In genomic region chr1:203304391-203304918, GRCh38 we compare ENCODE assay signal across 8 cellular contexts. TPM values are rescaled to one million over a fixed set of nuclear protein-coding genes. Genes with fewer than 3 reads are reported as not detected.
DNase-seq lines count a peak whose midpoint lies in the region; ATAC-seq, FAIRE-seq and TF ChIP-seq lines count a peak whose summit lies in the region.

No MANE protein-coding gene starts in this region.

- no TSS peak for BruUV-seq in PC-3 (replicated peaks; lab: Mats Ljungman, UMichigan)

- TF ChIP-seq CTCF in GM06990 (IDR thresholded peaks at IDR 0.05; ENCODE audit: insufficient read depth, low read length, poor library complexity, severe bottlenecking) (no peak), PC-3 (conservative IDR thresholded peaks at IDR 0.05; ENCODE audit: low read depth, low read length) (no peak)

- no peaks in the 10 kb centered on the region for H3K9me2 ChIP-seq in PC-3 (replicated peaks; ENCODE audit: low read length)

- H3K79me1 ChIP-seq in trophoblast cell (ENCODE audit: low read length): peaks cover 15% of the 10 kb centered on the region

- no peak for TF ChIP-seq POLR2A in GM12892 (IDR thresholded peaks at IDR 0.05; ENCODE audit: low read depth, low read length)

- H3K4me1 ChIP-seq in PC-3 (ENCODE audit: insufficient read depth, low read length) (peaks cover 15% of the 10 kb centered on the region), endocrine pancreas (ENCODE audit: control insufficient read depth, insufficient read depth, low read length) (peaks cover 3% of the 10 kb centered on the region), trophoblast cell (ENCODE audit: control insufficient read depth in 1 of 2, insufficient read depth in 2 of 2, low read length in 2 of 2) (peaks cover 14 to 20% of the 10 kb centered on the region in 2 experiments)

- H3K4me3 ChIP-seq in GM06990 (replicated peaks; ENCODE audit: low read depth, low read length) (peak overlapping the region; percentile 63), PC-3 (ENCODE audit: low read length) (peak overlapping the region; percentile 85), endocrine pancreas (ENCODE audit: control insufficient read depth, insufficient read depth, low read length) (peak overlapping the region; percentile 47), trophoblast cell (ENCODE audit: low read depth, low read length) (no peak overlapping the region)

- no peaks in the 10 kb centered on the region for H3K79me2 ChIP-seq in PC-3 (ENCODE audit: low read length)
- peaks cover 10% of the 10 kb centered on the region for H3K79me2 ChIP-seq in trophoblast cell (ENCODE audit: control insufficient read depth, insufficient read depth, low read length, poor library complexity)

- peak overlapping the region; percentile 96 for H4K8ac ChIP-seq in trophoblast cell (ENCODE audit: low read depth, low read length)

- H3K36me3 ChIP-seq in GM06990 (ENCODE audit: control insufficient read depth, insufficient read depth, low read length) (peaks cover 25% of the 10 kb centered on the region), PC-3 (ENCODE audit: low read depth, low read length) (no peaks in the 10 kb centered on the region), endocrine pancreas (ENCODE audit: control insufficient read depth, insufficient read depth, low read length) (peaks cover 3% of the 10 kb centered on the region), trophoblast cell (ENCODE audit: control insufficient read depth in 1 of 2, insufficient read depth in 2 of 2, low read length in 2 of 2) (peaks cover 4 to 6% of the 10 kb centered on the region in 2 experiments)

- no peaks in the 10 kb centered on the region for H3K9me3 ChIP-seq in PC-3 (ENCODE audit: low read length)
- no peaks in the 10 kb centered on the region for H3K9me3 ChIP-seq in endocrine pancreas (ENCODE audit: control insufficient read depth, low read length)
- no peaks in the 10 kb centered on the region for H3K9me3 ChIP-seq in trophoblast cell (ENCODE audit: insufficient read depth, low read depth, low read length)

- H3K27me3 ChIP-seq in GM06990 (replicated peaks; ENCODE audit: control insufficient read depth, insufficient read depth, low read length): no peaks in the 10 kb centered on the region
- peaks cover 15% of the 10 kb centered on the region; the same call in 1 of the 2 replicates for H3K27me3 ChIP-seq in PC-3 (ENCODE audit: low read length)
- H3K27me3 ChIP-seq in endocrine pancreas (ENCODE audit: control insufficient read depth, insufficient read depth, low read length): no peaks in the 10 kb centered on the region
- H3K27me3 ChIP-seq in trophoblast cell (ENCODE audit: insufficient read depth, low read length): no peaks in the 10 kb centered on the region

- CTCF ChIA-PET in PC-3 (lab: Charles Lee): interaction anchor here (0.6 kb wide), 1 partner anchor 1757 kb away, joined by 14 read pairs; no protein-coding TSS in a partner anchor

- peak overlapping the region; percentile 64 for H4K91ac ChIP-seq in trophoblast cell (ENCODE audit: low read depth, low read length)

- H2BK5ac ChIP-seq in trophoblast cell (ENCODE audit: low read depth, low read length, poor library complexity): no peak overlapping the region

- ATAC-seq in PC-3 (no peak), GM18867 (IDR thresholded peaks at IDR 0.05; ENCODE audit: unreplicated experiment) (no peak), HG02763 (IDR thresholded peaks at IDR 0.05; ENCODE audit: unreplicated experiment) (no peak)

- no peaks in the 10 kb centered on the region for H4K20me1 ChIP-seq in PC-3 (ENCODE audit: low read length)

- H3K14ac ChIP-seq in trophoblast cell (ENCODE audit: low read length): no peak overlapping the region

- no peak overlapping the region for H2BK120ac ChIP-seq in trophoblast cell (ENCODE audit: insufficient read depth, low read length, poor library complexity)

- no peak for DNase-seq in GM06990 (ENCODE audit: extremely low read depth, insufficient read length)
- no peak for DNase-seq in PC-3
- no peak for DNase-seq in trophoblast cell
- no peak for DNase-seq in hepatic stellate cell (ENCODE audit: low spot score)
- DNase-seq in GM12892 (ENCODE audit: insufficient read length): no peak

- H2AK5ac ChIP-seq in trophoblast cell (ENCODE audit: low read length): peak overlapping the region; percentile 81

- FAIRE-seq in GM12892 (lab: Jason Lieb, UNC): no peak

- H2AFZ ChIP-seq in PC-3 (ENCODE audit: low read length): peak overlapping the region; percentile 97
- H2AFZ ChIP-seq in trophoblast cell (ENCODE audit: insufficient read depth, low read length, poor library complexity): peak overlapping the region; percentile 61

- peak overlapping the region; percentile 20 for H3K4ac ChIP-seq in trophoblast cell (ENCODE audit: low read depth, low read length)

- H3K4me2 ChIP-seq in PC-3 (ENCODE audit: low read length): peak overlapping the region; percentile 97
- H3K4me2 ChIP-seq in trophoblast cell (ENCODE audit: low read length): peak overlapping the region; percentile 77

- POLR2A ChIA-PET in PC-3 (lab: Charles Lee; ENCODE audit: unreplicated experiment): no interaction called here

- no CpG with 5 or more reads among the region's 9 CpGs for WGBS in trophoblast cell (ENCODE audit: extremely low coverage, insufficient coverage, insufficient read length)

- H3K9ac ChIP-seq in PC-3 (ENCODE audit: low read length) (peak overlapping the region; percentile 64), endocrine pancreas (ENCODE audit: control insufficient read depth, insufficient read depth, low read length) (peak overlapping the region; percentile 50), trophoblast cell (ENCODE audit: low read length) (no peak overlapping the region)

- H3K23ac ChIP-seq in trophoblast cell (ENCODE audit: low read length): no peak overlapping the region

- no peak overlapping the region for H3K18ac ChIP-seq in trophoblast cell (ENCODE audit: low read length)

- no peaks in the 10 kb centered on the region for H3F3A ChIP-seq in PC-3 (ENCODE audit: low read length, unreplicated experiment)

- H4K12ac ChIP-seq in trophoblast cell (ENCODE audit: low read depth, low read length): no peak overlapping the region

- H2BK12ac ChIP-seq in trophoblast cell (ENCODE audit: low read length): no peak overlapping the region

- H3K27ac ChIP-seq in PC-3 (ENCODE audit: low read length) (no peak overlapping the region), trophoblast cell (ENCODE audit: low read depth, low read length) (no peak overlapping the region)

- intact Hi-C loops in PC-3 (cut with micrococcal nuclease): no loop called here

RNA-seq across cellular contexts. Expression of gene BTG2, which starts 0.9 kb away (rescaled TPM):
- 2.2 and 2.4 TPM in 2 replicates for total RNA-seq in PC-3 (2014; rRNA removed)
- polyA plus RNA-seq in trophoblast cell (2013): 28.9 and 30.4 TPM in 2 replicates
- 58.2 TPM for polyA plus RNA-seq in GM12892 (2012; ENCODE audit: missing spikeins)

RNA-seq across cellular contexts. Expression of gene FMOD, which starts 46.5 kb away (rescaled TPM):
- total RNA-seq in PC-3 (2014; rRNA removed): not detected in 2 replicates
- 0.32 and 0.34 TPM in 2 replicates for polyA plus RNA-seq in trophoblast cell (2013)
- 0.13 TPM for polyA plus RNA-seq in GM12892 (2012; ENCODE audit: missing spikeins)
